Comparison of ENCODE assay signal across 13 cellular contexts in genomic region chr7:36261019-36261754, GRCh38.
A peak's percentile ranks its signal among the peaks of the same experiment; 100 is the strongest.
DNase-seq lines count a peak whose midpoint lies in the region; ATAC-seq and TF ChIP-seq lines count a peak whose summit lies in the region.
"Had no signal": no experiment of that assay in that cellular context is flagged by ENCODE, and none has a peak within 500 bp of the region (broad histone marks: within the 10 kb centered on the region; RNA-seq: fewer than 3 reads in every experiment).

No MANE protein-coding gene starts in this region.

- no peaks in the 10 kb centered on the region for H3K36me3 ChIP-seq in urinary bladder (ENCODE audit: insufficient read depth)
- H3K36me3 ChIP-seq: uterus had no signal

- no peak for TF ChIP-seq CTCF in fibroblast of mammary gland (conservative IDR thresholded peaks at IDR 0.05; ENCODE audit: control insufficient read depth, insufficient read depth, low read depth, low read length)

- no peak overlapping the region for H3K4me3 Mint-ChIP-seq in activated naive CD8-positive, alpha-beta T cell treated with anti-CD3 and anti-CD28 coated beads, Interleukin-2, amount 50 U/mL, for 24 hours
- H3K4me3 Mint-ChIP-seq in activated naive CD8-positive, alpha-beta T cell treated with anti-CD3 and anti-CD28 coated beads for 36 hours = no peak overlapping the region
- H3K4me3 Mint-ChIP-seq in effector memory CD8-positive, alpha-beta T cell = no peak overlapping the region
- H3K4me3 Mint-ChIP-seq: activated naive CD8-positive, alpha-beta T cell had no signal

- H3K4me1 ChIP-seq in urinary bladder (ENCODE audit: insufficient read depth) = peaks cover 2% of the 10 kb centered on the region

- peaks cover under 1% of the 10 kb centered on the region for H3K9me3 Mint-ChIP-seq in activated naive CD8-positive, alpha-beta T cell treated with anti-CD3 and anti-CD28 coated beads, Interleukin-2, amount 50 U/mL, for 24 hours
- H3K9me3 Mint-ChIP-seq in activated naive CD8-positive, alpha-beta T cell treated with anti-CD3 and anti-CD28 coated beads for 36 hours = no peaks in the 10 kb centered on the region
- H3K9me3 Mint-ChIP-seq in effector memory CD8-positive, alpha-beta T cell = no peaks in the 10 kb centered on the region

- H3K27ac ChIP-seq in urinary bladder (ENCODE audit: low read depth) = peak overlapping the region; percentile 29
- H3K27ac ChIP-seq: RWPE1, uterus had no signal

- 35% methylated on average over 2 of the region's 2 CpGs for WGBS in urinary bladder

- DNase-seq in activated naive CD8-positive, alpha-beta T cell treated with anti-CD3 and anti-CD28 coated beads, Interleukin-2, amount 50 U/mL, for 24 hours = no peak
- no peak for DNase-seq in activated naive CD8-positive, alpha-beta T cell treated with anti-CD3 and anti-CD28 coated beads for 36 hours
- DNase-seq in fibroblast of mammary gland (ENCODE audit: low read depth) (peak; percentile 65), DMS114 treated with DMSO at 0.1 percent for 48 hours (lab: John Stamatoyannopoulos, UW; ENCODE audit: unreplicated experiment) (no peak), NCI-H2171 treated with DMSO at 0.1 percent for 48 hours (lab: John Stamatoyannopoulos, UW) (no peak)
- no peak for DNase-seq in effector memory CD8-positive, alpha-beta T cell
- DNase-seq: activated CD4-positive, alpha-beta T cell treated with anti-CD3 and anti-CD28 coated beads for 48 hours; AML-193; uterus had no signal

- no peaks in the 10 kb centered on the region for H3K27me3 Mint-ChIP-seq in activated naive CD8-positive, alpha-beta T cell treated with anti-CD3 and anti-CD28 coated beads, Interleukin-2, amount 50 U/mL, for 24 hours
- H3K27me3 Mint-ChIP-seq in activated naive CD8-positive, alpha-beta T cell treated with anti-CD3 and anti-CD28 coated beads for 36 hours = no peaks in the 10 kb centered on the region
- peaks cover 0 to 6% of the 10 kb centered on the region in 2 donors for H3K27me3 Mint-ChIP-seq in effector memory CD8-positive, alpha-beta T cell
- H3K27me3 Mint-ChIP-seq: activated naive CD8-positive, alpha-beta T cell had no signal

- no peak for ATAC-seq in activated naive CD8-positive, alpha-beta T cell treated with anti-CD3 and anti-CD28 coated beads, Interleukin-2, amount 50 U/mL, for 24 hours
- ATAC-seq in HG03565 (IDR thresholded peaks at IDR 0.05; ENCODE audit: unreplicated experiment) = peak; percentile 3
- ATAC-seq in effector memory CD8-positive, alpha-beta T cell (replicated peaks) = no peak

- peak overlapping the region; percentile 24 for H3K27ac Mint-ChIP-seq in activated naive CD8-positive, alpha-beta T cell treated with anti-CD3 and anti-CD28 coated beads, Interleukin-2, amount 50 U/mL, for 24 hours
- H3K27ac Mint-ChIP-seq in activated naive CD8-positive, alpha-beta T cell treated with anti-CD3 and anti-CD28 coated beads for 36 hours = no peak overlapping the region
- no peak overlapping the region for H3K27ac Mint-ChIP-seq in effector memory CD8-positive, alpha-beta T cell
- H3K27ac Mint-ChIP-seq: activated naive CD8-positive, alpha-beta T cell had no signal

- H3K4me1 Mint-ChIP-seq in activated naive CD8-positive, alpha-beta T cell treated with anti-CD3 and anti-CD28 coated beads, Interleukin-2, amount 50 U/mL, for 24 hours = peaks cover 12% of the 10 kb centered on the region
- peaks cover 22% of the 10 kb centered on the region for H3K4me1 Mint-ChIP-seq in activated naive CD8-positive, alpha-beta T cell treated with anti-CD3 and anti-CD28 coated beads for 36 hours
- H3K4me1 Mint-ChIP-seq in effector memory CD8-positive, alpha-beta T cell (ENCODE audit: low read depth in 2 of 2) = peaks cover 4 to 5% of the 10 kb centered on the region in 2 donors

- no peaks in the 10 kb centered on the region for H3K36me3 Mint-ChIP-seq in activated naive CD8-positive, alpha-beta T cell treated with anti-CD3 and anti-CD28 coated beads, Interleukin-2, amount 50 U/mL, for 24 hours (ENCODE audit: low read depth)
- no peaks in the 10 kb centered on the region for H3K36me3 Mint-ChIP-seq in activated naive CD8-positive, alpha-beta T cell treated with anti-CD3 and anti-CD28 coated beads for 36 hours
- H3K36me3 Mint-ChIP-seq in effector memory CD8-positive, alpha-beta T cell (ENCODE audit: insufficient read depth) = peaks cover 2% of the 10 kb centered on the region
- H3K36me3 Mint-ChIP-seq: activated naive CD8-positive, alpha-beta T cell had no signal

- H3K4me3 ChIP-seq in fibroblast of mammary gland (ENCODE audit: control insufficient read depth, low read depth, low read length) (no peak overlapping the region), urinary bladder (ENCODE audit: low read depth, low read length) (no peak overlapping the region)
- H3K4me3 ChIP-seq: uterus had no signal
